Comparison of ENCODE assay signal across 8 cellular contexts in genomic region chr9:20622330-20623020, GRCh38. TPM values are rescaled to one million over a fixed set of nuclear protein-coding genes. Genes with fewer than 3 reads are reported as not detected.
A peak's percentile ranks its signal among the peaks of the same experiment; 100 is the strongest.
DNase-seq lines count a peak whose midpoint lies in the region; ATAC-seq and TF ChIP-seq lines count a peak whose summit lies in the region.

Gene MLLT3, minus strand, starts transcription at chr9:20622499.

- peaks cover 40 to 41% of the 10 kb centered on the region in 2 donors for H3K4me1 Mint-ChIP-seq in natural killer cell

- intact Hi-C loops in natural killer cell (cut with micrococcal nuclease): loop anchor here (1.0 to 10.0 kb wide), 5 partner anchors 62 to 696 kb away; partner anchors contain the start of genes FOCAD and HACD4

- no peaks in the 10 kb centered on the region for H3K27me3 ChIP-seq in Peyer's patch

- TF ChIP-seq CTCF in Peyer's patch (IDR thresholded peaks at IDR 0.05) (no peak), fibroblast of mammary gland (conservative IDR thresholded peaks at IDR 0.05; ENCODE audit: control insufficient read depth, insufficient read depth, low read depth, low read length) (no peak), natural killer cell (IDR thresholded peaks at IDR 0.05) (no peak)

- H3K36me3 Mint-ChIP-seq in natural killer cell: no peaks in the 10 kb centered on the region

- H3K27ac ChIP-seq in Peyer's patch: peak within 1 kb of the TSS; percentile 72 to 90 (median 87)

- DNase-seq in DMS53 (lab: John Stamatoyannopoulos, UW) (peak; percentile 93), KBM-7 (peak; percentile 96), Peyer's patch (peak; percentile 92 to 98 (median 96)), fibroblast of mammary gland (ENCODE audit: low read depth) (peak; percentile 90), natural killer cell (peak; percentile 95)
- peak; percentile 92 to 96 for DNase-seq in activated T-helper 1 cell treated with anti-CD3 and anti-CD28 coated beads, Interleukin-2, amount 50 U/mL, for 16 hours (ENCODE audit: low read depth in 1 of 2, low spot score in 1 of 2)
- peak; percentile 94 to 97 (median 96) for DNase-seq in stimulated activated naive CD4-positive, alpha-beta T cell (lab: John Stamatoyannopoulos, UW)

- peak within 1 kb of the TSS; percentile 83 to 84 for H3K27ac Mint-ChIP-seq in natural killer cell

- peak; percentile 79 for ATAC-seq in GM21717 (IDR thresholded peaks at IDR 0.05; ENCODE audit: unreplicated experiment)
- peak; percentile 80 to 91 (median 85) for ATAC-seq in natural killer cell

- H3K4me3 ChIP-seq in Peyer's patch: peak within 1 kb of the TSS; percentile 69 to 98 (median 82)
- H3K4me3 ChIP-seq in fibroblast of mammary gland (ENCODE audit: control insufficient read depth, low read depth, low read length): peak within 1 kb of the TSS; percentile 82

- peaks cover 0 to 27% (median 6%) of the 10 kb centered on the region in 4 donors for H3K4me1 ChIP-seq in Peyer's patch

- no peaks in the 10 kb centered on the region for H3K9me3 ChIP-seq in Peyer's patch

- H3K27me3 Mint-ChIP-seq in natural killer cell (ENCODE audit: low read depth in 2 of 2): no peaks in the 10 kb centered on the region

- no peaks in the 10 kb centered on the region for H3K9me3 Mint-ChIP-seq in natural killer cell

- no peaks in the 10 kb centered on the region for H3K36me3 ChIP-seq in Peyer's patch

- TF ChIP-seq POLR2A in Peyer's patch (IDR thresholded peaks at IDR 0.05): peak; percentile 52 to 65

- H3K4me3 Mint-ChIP-seq in natural killer cell: peak within 1 kb of the TSS; percentile 95

- in situ Hi-C loops in KBM-7 (cut with MboI; ENCODE audit: low pct_unique_long_range_greater_than_20kb, low sequenced_read_pairs): no loop called here

RNA-seq across cellular contexts. Expression of gene MLLT3, which starts in this region (rescaled TPM):
- total RNA-seq in Peyer's patch (10 to 100 TPM; 15.1 to 30.5 (median 18.4) TPM), natural killer cell (10 to 100 TPM; 24.3 to 26.6 (median 25.2) TPM)

Comparison
In these comparisons a context has a peak if more than half of its experiments do, and no peak if none do; other contexts are left out.
1. Peak in every context shown above with its lines: DNase-seq, ATAC-seq, H3K4me3 ChIP-seq and H3K27ac ChIP-seq.